In genomic region chr6:150418825-150419594, GRCh38 we compare ENCODE assay signal across 8 cellular contexts. TPM values are rescaled to one million over a fixed set of nuclear protein-coding genes. Genes with fewer than 3 reads are reported as not detected.
DNase-seq lines count a peak whose midpoint lies in the region; ATAC-seq and TF ChIP-seq lines count a peak whose summit lies in the region.

No MANE protein-coding gene starts in this region.

- peaks cover 12% of the 10 kb centered on the region for H3K4me1 ChIP-seq in ACC112 (ENCODE audit: control insufficient read depth, insufficient read depth, low read length, unreplicated experiment)

- H3K27me3 ChIP-seq in ACC112 (ENCODE audit: insufficient read depth, low read length), result no peaks in the 10 kb centered on the region

- peak overlapping the region; percentile 80 for H2AFZ ChIP-seq in ACC112 (ENCODE audit: low read length, unreplicated experiment)

- peak; percentile 49 for ATAC-seq in GM18907 (IDR thresholded peaks at IDR 0.05; ENCODE audit: unreplicated experiment)

- no peaks in the 10 kb centered on the region for H3K79me2 ChIP-seq in ACC112 (ENCODE audit: control insufficient read depth, insufficient read depth, low read length, unreplicated experiment)

- TF ChIP-seq POLR2A in erythroblast (IDR thresholded peaks at IDR 0.05; ENCODE audit: low read length), result no peak

- peak; percentile 61 for DNase-seq in NCI-H460 (ENCODE audit: extremely low read depth, low read depth)
- peak; percentile 29 for DNase-seq in activated T-cell treated with anti-CD3 and anti-CD28 coated beads for 4 hours
- peak; percentile 55 to 73 for DNase-seq in erythroblast (lab: John Stamatoyannopoulos, UW)
- DNase-seq in myocyte (ENCODE audit: low read depth), result peak; percentile 49
- peak; percentile 53 for DNase-seq in stimulated activated naive CD4-positive, alpha-beta T cell treated with Interleukin-2 at 50 U/mL for 16 hours (lab: John Stamatoyannopoulos, UW)
- no peak for DNase-seq in NCI-H1694 treated with DMSO at 0.1 percent for 48 hours (lab: John Stamatoyannopoulos, UW)

- no peaks in the 10 kb centered on the region for H3K36me3 ChIP-seq in ACC112 (ENCODE audit: insufficient read depth, low read length)

- H3K4me3 ChIP-seq in ACC112 (ENCODE audit: low read depth, low read length), result peak overlapping the region; percentile 74

- H3K27ac ChIP-seq in ACC112 (ENCODE audit: low read depth, low read length), result peak overlapping the region; percentile 66

RNA-seq across cellular contexts. Expression of gene IYD, which starts 50.2 kb away (rescaled TPM):
- not detected in 2 replicates for total RNA-seq in NCI-H460 (2014; rRNA removed; shearing (Covaris generic))
- polyA plus RNA-seq in NCI-H460 (2014; cell fraction: nucleus; rRNA removed), result not detected in 2 replicates
- not detected in 2 replicates for total RNA-seq in myocyte
- not detected for polyA plus RNA-seq in myocyte (2012)
